ENCODE assay signal across 1 cellular context in the genomic region with DNA sequence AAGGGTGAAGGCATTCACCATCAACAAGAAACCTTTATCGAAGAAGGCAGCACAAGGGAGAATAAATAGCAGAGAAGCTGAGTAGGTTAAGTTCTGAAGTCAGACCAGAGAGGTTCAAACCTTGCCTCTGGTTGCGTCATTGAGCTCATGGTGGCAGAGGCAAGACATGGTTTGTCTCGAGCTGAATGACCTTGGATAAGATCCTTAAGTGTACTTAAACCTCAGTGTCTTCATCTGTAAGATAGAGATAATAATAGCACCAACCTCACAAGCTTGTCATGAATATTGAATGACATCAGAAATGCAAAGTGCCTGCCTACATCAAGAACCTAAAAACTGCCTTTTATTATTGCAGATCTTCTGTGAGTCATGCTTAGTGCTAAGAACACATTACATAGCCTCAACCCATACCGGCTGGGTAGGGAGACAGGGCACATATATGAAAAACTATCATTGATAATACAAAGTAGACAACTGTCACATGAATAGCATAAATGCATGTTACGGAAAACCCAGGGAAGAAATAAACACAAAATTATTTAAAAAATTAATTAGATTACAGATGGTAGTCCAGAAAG.
A peak's percentile ranks its signal among the peaks of the same experiment; 100 is the strongest.
TF ChIP-seq lines count a peak whose summit lies in the region.

No MANE protein-coding gene starts in this region.

TF ChIP-seq in H1, 55 proteins besides CTCF, POLR2A, EP300 and RAD21:
- no peak for TF ChIP-seq CBX8 (IDR thresholded peaks at IDR 0.05; ENCODE audit: borderline replicate concordance, low read depth, low read length)
- peak; percentile 52; the same call in 1 of the 2 replicates for TF ChIP-seq CEBPB (IDR thresholded peaks at IDR 0.05; ENCODE audit: low read depth, low read length)
